8 cellular contexts compared by ENCODE assay signal in genomic region chr9:14314929-14315753, GRCh38. TPM values are rescaled to one million over a fixed set of nuclear protein-coding genes. Genes with fewer than 3 reads are reported as not detected.
DNase-seq lines count a peak whose midpoint lies in the region; ATAC-seq, FAIRE-seq and TF ChIP-seq lines count a peak whose summit lies in the region.

No MANE protein-coding gene starts in this region.

- H3K27me3 ChIP-seq in pancreas: no peaks in the 10 kb centered on the region

- POLR2A ChIA-PET in activated CD4-positive, alpha-beta T cell treated with anti-CD3 and anti-CD28 coated beads, Interleukin-2, amount 10 ng/mL, durations not matched to agents 7 days and 5 days (lab: Charles Lee): no interaction called here

- H3K27ac ChIP-seq in pancreas: peak overlapping the region; percentile 88 to 99 (median 95)

- no peak for DNase-seq in activated CD4-positive, alpha-beta T cell treated with anti-CD3 and anti-CD28 coated beads, Interleukin-2, amount 10 ng/mL, durations not matched to agents 7 days and 5 days
- no peak for DNase-seq in activated CD4-positive, alpha-beta T cell treated with anti-CD3 and anti-CD28 coated beads, Interleukin-2, amount 50 U/mL, for 4 hours
- DNase-seq in NCI-H510A (lab: John Stamatoyannopoulos, UW) (peak; percentile 79), anterior cingulate cortex (lab: John Stamatoyannopoulos, UW) (peak in 54 of 58 donors; percentile 46 to 96 (median 86)), left cardiac atrium (peak; percentile 94), pancreas (peak; percentile 94 to 98 (median 96)), COLO829 (ENCODE audit: low spot score) (no peak)

- no peaks in the 10 kb centered on the region for H3K36me3 ChIP-seq in pancreas

- peaks cover 16% of the 10 kb centered on the region for H3K4me1 Mint-ChIP-seq in activated CD4-positive, alpha-beta T cell treated with anti-CD3 and anti-CD28 coated beads, Interleukin-2, amount 10 ng/mL, durations not matched to agents 7 days and 5 days

- no peaks in the 10 kb centered on the region for H3K9me3 Mint-ChIP-seq in activated CD4-positive, alpha-beta T cell treated with anti-CD3 and anti-CD28 coated beads, Interleukin-2, amount 10 ng/mL, durations not matched to agents 7 days and 5 days

- peak overlapping the region; percentile 53 to 75 (median 68) for H3K4me3 ChIP-seq in pancreas

- peaks cover 20 to 28% (median 28%) of the 10 kb centered on the region in 3 donors for H3K4me1 ChIP-seq in pancreas

- no peak overlapping the region for H3K27ac Mint-ChIP-seq in activated CD4-positive, alpha-beta T cell treated with anti-CD3 and anti-CD28 coated beads, Interleukin-2, amount 10 ng/mL, durations not matched to agents 7 days and 5 days

- peak overlapping the region; percentile 62 for H3K4me3 Mint-ChIP-seq in activated CD4-positive, alpha-beta T cell treated with anti-CD3 and anti-CD28 coated beads, Interleukin-2, amount 10 ng/mL, durations not matched to agents 7 days and 5 days

- CTCF ChIA-PET in activated CD4-positive, alpha-beta T cell treated with anti-CD3 and anti-CD28 coated beads, Interleukin-2, amount 10 ng/mL, durations not matched to agents 7 days and 5 days (lab: Charles Lee): no interaction called here

- WGBS in pancreas, 2 donors: 1% methylated on average over 31 to 105 of the region's 105 CpGs

- ATAC-seq in HG02973 (IDR thresholded peaks at IDR 0.05; ENCODE audit: unreplicated experiment): peak; percentile 23
- peak; percentile 79 to 81 for ATAC-seq in left cardiac atrium
- peak; percentile 70 to 79 (median 76) for ATAC-seq in pancreas

- no peaks in the 10 kb centered on the region for H3K9me3 ChIP-seq in pancreas

- H3K36me3 Mint-ChIP-seq in activated CD4-positive, alpha-beta T cell treated with anti-CD3 and anti-CD28 coated beads, Interleukin-2, amount 10 ng/mL, durations not matched to agents 7 days and 5 days (ENCODE audit: low read depth): peaks cover 4% of the 10 kb centered on the region

- H3K27me3 Mint-ChIP-seq in activated CD4-positive, alpha-beta T cell treated with anti-CD3 and anti-CD28 coated beads, Interleukin-2, amount 10 ng/mL, durations not matched to agents 7 days and 5 days: peaks cover 66% of the 10 kb centered on the region

- intact Hi-C loops in left cardiac atrium (cut with DNase I) (loop anchor here (5.0 kb wide), 3 partner anchors 32 to 218 kb away; no protein-coding TSS in a partner anchor), pancreas (cut with DNase I) (no loop called here)

- TF ChIP-seq CTCF in pancreas (IDR thresholded peaks at IDR 0.05): no peak

- no peak for FAIRE-seq in pancreas (lab: Jason Lieb, UNC)

RNA-seq across cellular contexts. Expression of gene NFIB, which starts 1.2 kb away (rescaled TPM):
- total RNA-seq in activated CD4-positive, alpha-beta T cell treated with anti-CD3 and anti-CD28 coated beads, Interleukin-2, amount 10 ng/mL, durations not matched to agents 7 days and 5 days: not detected
- total RNA-seq in left cardiac atrium (100 to 1,000 TPM; 110 to 118 TPM), pancreas (10 to 100 TPM; 40.9 to 65.0 (median 53.0) TPM)
- 1 to 10 TPM; 8.9 to 10.0 TPM for polyA plus RNA-seq in pancreas

Comparison
In these comparisons a context has a peak if more than half of its experiments do, and no peak if none do; other contexts are left out.
1. DNase-seq: peak in NCI-H510A (single experiment), anterior cingulate cortex (54 of 58), left cardiac atrium (single experiment) and pancreas (6 of 6); none in activated CD4-positive, alpha-beta T cell treated with anti-CD3 and anti-CD28 coated beads, Interleukin-2, amount 10 ng/mL, durations not matched to agents 7 days and 5 days (single experiment), activated CD4-positive, alpha-beta T cell treated with anti-CD3 and anti-CD28 coated beads, Interleukin-2, amount 50 U/mL, for 4 hours (0 of 2) and COLO829 (single experiment).
2. ATAC-seq: peak in every context shown above with its lines; median percentile 80 in left cardiac atrium; 76 in pancreas; 23 in HG02973.
3. RNA of gene NFIB, which starts 1.2 kb away (total RNA-seq): 110 to 118 TPM in left cardiac atrium and 40.9 to 65.0 TPM in pancreas; not detected in activated CD4-positive, alpha-beta T cell treated with anti-CD3 and anti-CD28 coated beads, Interleukin-2, amount 10 ng/mL, durations not matched to agents 7 days and 5 days; every median in the first group is over 10 times any median in the second.
4. intact Hi-C loops: an anchor here in left cardiac atrium (5.0 kb wide); none called in pancreas.